Comparison of ENCODE assay signal across 8 cellular contexts in genomic region chr1:203308205-203309114, GRCh38.
DNase-seq lines count a peak whose midpoint lies in the region; ATAC-seq and TF ChIP-seq lines count a peak whose summit lies in the region.

No MANE protein-coding gene starts in this region.

- peaks cover 60% of the 10 kb centered on the region for H3K4me1 Mint-ChIP-seq in activated T-cell treated with anti-CD3 and anti-CD28 coated beads, Interleukin-2, amount 50 U/mL, for 24 hours (ENCODE audit: low read depth)
- peaks cover 57% of the 10 kb centered on the region for H3K4me1 Mint-ChIP-seq in activated naive CD8-positive, alpha-beta T cell treated with anti-CD3 and anti-CD28 coated beads, Interleukin-2, amount 50 U/mL, for 24 hours

- peak overlapping the region; percentile 97 for H3K4me3 Mint-ChIP-seq in activated T-cell treated with anti-CD3 and anti-CD28 coated beads, Interleukin-2, amount 50 U/mL, for 24 hours
- peak overlapping the region; percentile 97 for H3K4me3 Mint-ChIP-seq in activated naive CD8-positive, alpha-beta T cell treated with anti-CD3 and anti-CD28 coated beads, Interleukin-2, amount 50 U/mL, for 24 hours

- peak overlapping the region; percentile 100 for H3K27ac ChIP-seq in tibial artery

- H3K27me3 ChIP-seq in tibial artery: no peaks in the 10 kb centered on the region

- TF ChIP-seq CTCF in tibial artery (IDR thresholded peaks at IDR 0.05): no peak

- peak overlapping the region; percentile 94 to 100 for H3K4me3 ChIP-seq in tibial artery

- no peaks in the 10 kb centered on the region for H3K9me3 Mint-ChIP-seq in activated T-cell treated with anti-CD3 and anti-CD28 coated beads, Interleukin-2, amount 50 U/mL, for 24 hours
- no peaks in the 10 kb centered on the region for H3K9me3 Mint-ChIP-seq in activated naive CD8-positive, alpha-beta T cell treated with anti-CD3 and anti-CD28 coated beads, Interleukin-2, amount 50 U/mL, for 24 hours

- peaks cover 33 to 44% (median 42%) of the 10 kb centered on the region in 3 donors for H3K36me3 ChIP-seq in tibial artery

- H3K9me3 ChIP-seq in tibial artery: no peaks in the 10 kb centered on the region

- no peak for ATAC-seq in activated naive CD8-positive, alpha-beta T cell treated with anti-CD3 and anti-CD28 coated beads, Interleukin-2, amount 50 U/mL, for 24 hours
- ATAC-seq in GM21381 (IDR thresholded peaks at IDR 0.05; ENCODE audit: unreplicated experiment): no peak
- no peak for ATAC-seq in GM19324 (IDR thresholded peaks at IDR 0.05; ENCODE audit: low FRiP score, unreplicated experiment)

- H3K27me3 Mint-ChIP-seq in activated T-cell treated with anti-CD3 and anti-CD28 coated beads, Interleukin-2, amount 50 U/mL, for 24 hours: no peaks in the 10 kb centered on the region
- no peaks in the 10 kb centered on the region for H3K27me3 Mint-ChIP-seq in activated naive CD8-positive, alpha-beta T cell treated with anti-CD3 and anti-CD28 coated beads, Interleukin-2, amount 50 U/mL, for 24 hours

- DNase-seq in activated T-cell treated with anti-CD3 and anti-CD28 coated beads, Interleukin-2, amount 50 U/mL, for 24 hours: no peak
- DNase-seq in activated T-cell treated with anti-CD3 and anti-CD28 coated beads for 4 hours (no peak), medulla oblongata (ENCODE audit: extremely low spot score) (peak; percentile 48), tibial artery (peak; percentile 20 to 45), GF-D8 (lab: John Stamatoyannopoulos, UW) (no peak)
- no peak for DNase-seq in activated naive CD8-positive, alpha-beta T cell treated with anti-CD3 and anti-CD28 coated beads, Interleukin-2, amount 50 U/mL, for 24 hours

- H3K36me3 Mint-ChIP-seq in activated T-cell treated with anti-CD3 and anti-CD28 coated beads, Interleukin-2, amount 50 U/mL, for 24 hours (ENCODE audit: low read depth): peaks cover 74% of the 10 kb centered on the region
- H3K36me3 Mint-ChIP-seq in activated naive CD8-positive, alpha-beta T cell treated with anti-CD3 and anti-CD28 coated beads, Interleukin-2, amount 50 U/mL, for 24 hours (ENCODE audit: low read depth): peaks cover 49% of the 10 kb centered on the region

- intact Hi-C loops in tibial artery (cut with DNase I; ENCODE audit: low total_unique reads): no loop called here

- peak overlapping the region; percentile 95 for H3K27ac Mint-ChIP-seq in activated T-cell treated with anti-CD3 and anti-CD28 coated beads, Interleukin-2, amount 50 U/mL, for 24 hours
- peak overlapping the region; percentile 87 for H3K27ac Mint-ChIP-seq in activated naive CD8-positive, alpha-beta T cell treated with anti-CD3 and anti-CD28 coated beads, Interleukin-2, amount 50 U/mL, for 24 hours

- H3K4me1 ChIP-seq in tibial artery: peaks cover 0 to 44% (median 34%) of the 10 kb centered on the region in 4 donors

Comparison
In these comparisons a context has a peak if more than half of its experiments do, and no peak if none do; other contexts are left out.
1. DNase-seq: peak in medulla oblongata (single experiment) and tibial artery (2 of 2); none in activated T-cell treated with anti-CD3 and anti-CD28 coated beads, Interleukin-2, amount 50 U/mL, for 24 hours (single experiment), activated T-cell treated with anti-CD3 and anti-CD28 coated beads for 4 hours (single experiment), activated naive CD8-positive, alpha-beta T cell treated with anti-CD3 and anti-CD28 coated beads, Interleukin-2, amount 50 U/mL, for 24 hours (single experiment) and GF-D8 (single experiment).